Comparison of ENCODE assay signal across 11 cellular contexts in the genomic region with DNA sequence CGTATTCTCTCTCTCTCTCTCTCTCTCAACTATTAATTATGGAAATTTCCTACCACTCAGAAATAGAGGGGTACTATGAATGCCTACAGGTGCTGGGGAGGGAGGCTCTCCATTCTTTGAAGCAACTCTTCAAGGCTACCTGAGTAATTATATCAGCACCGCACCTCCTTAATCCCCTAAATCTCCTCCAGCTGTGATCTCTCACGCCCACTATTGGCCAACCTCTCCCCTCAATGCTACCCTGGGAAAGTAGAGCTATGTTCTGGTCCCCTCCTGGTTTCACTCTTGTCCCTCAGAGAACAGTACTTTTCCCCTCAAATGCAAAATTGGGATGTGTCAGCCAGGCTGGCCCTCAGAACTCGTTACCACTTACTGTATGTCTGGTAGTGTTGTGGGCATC. TPM values are rescaled to one million over a fixed set of nuclear protein-coding genes. Genes with fewer than 3 reads are reported as not detected.
A peak's percentile ranks its signal among the peaks of the same experiment; 100 is the strongest.
DNase-seq lines count a peak whose midpoint lies in the region; ATAC-seq and TF ChIP-seq lines count a peak whose summit lies in the region.
"Had no signal": no experiment of that assay in that cellular context is flagged by ENCODE, and none has a peak within 500 bp of the region (broad histone marks: within the 10 kb centered on the region; RNA-seq: fewer than 3 reads in every experiment).

No MANE protein-coding gene starts in this region.

- H3K9me3 ChIP-seq in mammary epithelial cell (replicated peaks; ENCODE audit: insufficient read depth, low read length) = no peaks in the 10 kb centered on the region
- H3K9me3 ChIP-seq: body of pancreas had no signal

- BruUV-seq in Calu3 (replicated peaks; lab: Mats Ljungman, UMichigan) = no TSS peak
- BruUV-seq in mammary epithelial cell (replicated peaks; lab: Mats Ljungman, UMichigan) = TSS peak; percentile 18

- H3K79me2 ChIP-seq in mammary epithelial cell (ENCODE audit: insufficient read depth, low read length) = peaks cover 34% of the 10 kb centered on the region

- no peak for ATAC-seq in naive B cell (ENCODE audit: low read depth in 2 of 2)
- ATAC-seq: body of pancreas had no signal

- in situ Hi-C loops in mammary epithelial cell (cut with MboI; ENCODE audit: low sequenced_read_pairs in 2 of 2) = no loop called here

- H3K9me3 Mint-ChIP-seq in Calu3 (ENCODE audit: low read depth, unreplicated experiment) = no peaks in the 10 kb centered on the region
- no peaks in the 10 kb centered on the region for H3K9me3 Mint-ChIP-seq in HFFc6
- no peaks in the 10 kb centered on the region for H3K9me3 Mint-ChIP-seq in naive B cell

- H3K9ac ChIP-seq in mammary epithelial cell (ENCODE audit: insufficient read depth, low read length) = no peak overlapping the region

- 94% methylated on average over 4 of the region's 4 CpGs for WGBS in mammary epithelial cell (ENCODE audit: low coverage, missing lambda C conversion rate)

- no peaks in the 10 kb centered on the region for H3K27me3 ChIP-seq in mammary epithelial cell (ENCODE audit: insufficient read depth, low read length)
- H3K27me3 ChIP-seq: body of pancreas had no signal

- H3K4me3 Mint-ChIP-seq in Calu3 (ENCODE audit: low read depth, unreplicated experiment) (peak overlapping the region; percentile 91), HFFc6 (peak overlapping the region; percentile 91; the same call in 1 of the 2 replicates), naive B cell (peak overlapping the region; percentile 68 to 89 (median 81))

- dilution Hi-C loops in mammary epithelial cell (cut with HindIII; ENCODE audit: low sequenced_read_pairs) = no loop called here

- no peak for TF ChIP-seq CTCF in Calu3 (IDR thresholded peaks at IDR 0.05; ENCODE audit: unreplicated experiment)
- TF ChIP-seq CTCF in HFFc6 (IDR thresholded peaks at IDR 0.05) = no peak
- TF ChIP-seq CTCF in mammary epithelial cell (conservative IDR thresholded peaks at IDR 0.05 in 1 of 2, IDR thresholded peaks at IDR 0.05 in 1 of 2; ENCODE audit: extremely low read depth in 1 of 2, insufficient read depth in 1 of 2, low read depth in 1 of 2, low read length in 2 of 2) = no peak

- H4K20me1 ChIP-seq in mammary epithelial cell (ENCODE audit: insufficient read depth, low read length) = no peaks in the 10 kb centered on the region

- H3K27ac Mint-ChIP-seq in Calu3 (ENCODE audit: unreplicated experiment) = peak overlapping the region; percentile 58
- no peak overlapping the region for H3K27ac Mint-ChIP-seq in HFFc6
- H3K27ac Mint-ChIP-seq in naive B cell = no peak overlapping the region

- H2AFZ ChIP-seq in mammary epithelial cell (ENCODE audit: low read depth, low read length) = no peak overlapping the region

- peak; percentile 12 for DNase-seq in Calu3
- DNase-seq in HFFc6 = no peak
- DNase-seq in mammary epithelial cell = no peak
- DNase-seq in naive B cell = no peak
- DNase-seq in putamen (ENCODE audit: low spot score) = no peak
- no peak for DNase-seq in stimulated activated CD4-positive, alpha-beta T cell treated with anti-CD3 and anti-CD28 coated beads, Interleukin-2, amount 100 ng/mL, for 24 hours
- DNase-seq in DMS79 (lab: John Stamatoyannopoulos, UW) = no peak
- DNase-seq in NCI-H226 = no peak
- DNase-seq: NCI-H1417, SW 1271 had no signal

- H3K4me3 ChIP-seq in mammary epithelial cell (replicated peaks in 1 of 3; ENCODE audit: insufficient read depth in 1 of 3, low read depth in 2 of 3, low read length in 3 of 3) = no peak overlapping the region
- H3K4me3 ChIP-seq: body of pancreas had no signal

- no peaks in the 10 kb centered on the region for H3K36me3 ChIP-seq in mammary epithelial cell (ENCODE audit: insufficient read depth, low read length)

- H3K4me1 Mint-ChIP-seq in Calu3 (ENCODE audit: low read depth, unreplicated experiment) (peaks cover 26% of the 10 kb centered on the region), HFFc6 (ENCODE audit: low read depth) (peaks cover 17% of the 10 kb centered on the region), naive B cell (peaks cover 15 to 31% (median 22%) of the 10 kb centered on the region in 3 donors)

- CTCF ChIA-PET in Calu3 (lab: Charles Lee) = interaction anchor here (0.9 to 1.0 kb wide), 2 partner anchors 8 to 285 kb away, joined by 3 read pairs; no protein-coding TSS in a partner anchor
- CTCF ChIA-PET in mammary epithelial cell (lab: Charles Lee; ENCODE audit: low non-redundant PET) = no interaction called here

- H3K27ac ChIP-seq in mammary epithelial cell (ENCODE audit: insufficient read depth, low read depth, low read length) = no peak overlapping the region
- H3K27ac ChIP-seq: body of pancreas had no signal

- peaks cover 8% of the 10 kb centered on the region for H3K4me1 ChIP-seq in mammary epithelial cell (ENCODE audit: insufficient read depth, low read length)

- H3K27me3 Mint-ChIP-seq in Calu3 (ENCODE audit: unreplicated experiment) = no peaks in the 10 kb centered on the region
- no peaks in the 10 kb centered on the region; the same call in none of the 2 replicates for H3K27me3 Mint-ChIP-seq in HFFc6 (ENCODE audit: insufficient read depth)
- peaks cover 28 to 46% (median 28%) of the 10 kb centered on the region in 3 donors for H3K27me3 Mint-ChIP-seq in naive B cell

- H3K4me2 ChIP-seq in mammary epithelial cell (ENCODE audit: insufficient read depth, low read depth, low read length) = no peak overlapping the region

- peaks cover 46% of the 10 kb centered on the region for H3K36me3 Mint-ChIP-seq in Calu3 (ENCODE audit: insufficient read depth, unreplicated experiment)
- no peaks in the 10 kb centered on the region for H3K36me3 Mint-ChIP-seq in HFFc6 (ENCODE audit: low read depth)
- H3K36me3 Mint-ChIP-seq in naive B cell = peaks cover 0 to 8% of the 10 kb centered on the region in 2 donors

- intact Hi-C loops in Calu3 (cut with micrococcal nuclease; ENCODE audit: unreplicated experiment) = no loop called here
- intact Hi-C loops in mammary epithelial cell (cut with micrococcal nuclease) = loop anchor here (5.0 kb wide), 1 partner anchor 93 kb away; no protein-coding TSS in a partner anchor

RNA-seq across cellular contexts. Expression of gene MOCOS, which starts 1.6 kb away (rescaled TPM):
- 24.5 and 25.7 TPM in 2 replicates for total RNA-seq in Calu3 (2022)
- 1 to 10 TPM; 1.7 to 3.0 (median 2.5) TPM for total RNA-seq in HFFc6 (2021; fragmentation: NEBNext Ultra II Directional; extraction: Animal tissue kit (Norgen Biotek cat#: 25700))
- 10 to 100 TPM in 1 of 2 donors, 1 to 10 TPM in 1; 7.5 to 17.3 TPM for total RNA-seq in mammary epithelial cell
- polyA plus RNA-seq in mammary epithelial cell = 5.8 TPM
- polyA minus RNA-seq in mammary epithelial cell = 13.2 TPM
- under 1 TPM in 1 of 6 donors, not detected in 5; 0.08 TPM for polyA plus RNA-seq in naive B cell (ENCODE audit: low read depth in 6 of 6)

RNA-seq across cellular contexts. Expression of gene ELP2, which starts 59.2 kb away (rescaled TPM):
- 75.8 and 82.2 TPM in 2 replicates for total RNA-seq in Calu3 (2022)
- 10 to 100 TPM; 76.2 to 99.7 (median 82.3) TPM for total RNA-seq in HFFc6 (2021; fragmentation: NEBNext Ultra II Directional; extraction: Animal tissue kit (Norgen Biotek cat#: 25700))
- total RNA-seq in mammary epithelial cell = 10 to 100 TPM; 88.6 to 91.4 TPM
- polyA plus RNA-seq in mammary epithelial cell = 42.9 TPM
- 86.6 TPM for polyA minus RNA-seq in mammary epithelial cell
- polyA plus RNA-seq in naive B cell (ENCODE audit: low read depth in 6 of 6) = 100 to 1,000 TPM in 1 of 6 donors, 10 to 100 TPM in 5; 65.3 to 114 (median 80.7) TPM

RNA-seq across cellular contexts. Expression of gene SLC39A6, which starts 59.8 kb away (rescaled TPM):
- total RNA-seq in Calu3 (2022) = 54.4 and 62.9 TPM in 2 replicates
- 10 to 100 TPM; 62.4 to 76.4 (median 71.1) TPM for total RNA-seq in HFFc6 (2021; fragmentation: NEBNext Ultra II Directional; extraction: Animal tissue kit (Norgen Biotek cat#: 25700))
- 100 to 1,000 TPM; 123 to 255 TPM for total RNA-seq in mammary epithelial cell
- polyA plus RNA-seq in mammary epithelial cell = 170 TPM
- polyA minus RNA-seq in mammary epithelial cell = 87.8 TPM
- 10 to 100 TPM; 24.1 to 34.4 (median 32.0) TPM for polyA plus RNA-seq in naive B cell (ENCODE audit: low read depth in 6 of 6)
